ENCODE assay signal across 16 cellular contexts in the genomic region with DNA sequence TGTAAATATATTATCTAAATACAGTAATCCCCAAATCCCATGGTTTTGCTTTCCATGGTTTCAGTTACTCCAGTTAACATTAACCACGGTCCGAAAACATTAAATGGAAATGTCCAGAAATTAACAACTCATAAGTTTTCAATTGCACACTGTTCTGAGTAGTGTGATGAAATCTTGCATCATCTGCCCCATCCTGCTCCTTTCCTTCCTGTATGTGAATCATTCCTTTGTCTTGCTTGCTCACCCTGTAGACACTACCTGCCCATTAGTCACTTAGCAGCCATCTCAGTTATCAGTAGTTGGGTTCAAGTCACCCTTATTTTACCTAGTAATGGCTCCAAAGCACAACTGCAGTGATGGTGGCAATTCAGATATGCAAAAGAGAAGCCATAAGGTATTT.
A peak's percentile ranks its signal among the peaks of the same experiment; 100 is the strongest.
DNase-seq lines count a peak whose midpoint lies in the region; ATAC-seq, FAIRE-seq and TF ChIP-seq lines count a peak whose summit lies in the region.
"Had no signal": no experiment of that assay in that cellular context is flagged by ENCODE, and none has a peak within 500 bp of the region (broad histone marks: within the 10 kb centered on the region; RNA-seq: fewer than 3 reads in every experiment).

No MANE protein-coding gene starts in this region.

- no peak overlapping the region for H3K4me3 Mint-ChIP-seq in stimulated activated memory B cell treated with anti-CD40 and anti-IgM and Interleukin-4, amounts not matched to agents 10 μg/mL and 1 μg/mL and 100 μg/mL, for 72 hours
- H3K4me3 Mint-ChIP-seq: activated CD8-positive, alpha-beta memory T cell treated with anti-CD3 and anti-CD28 coated beads, Interleukin-2, amount 10 ng/mL, durations not matched to agents 7 days and 5 days had no signal

- 28% methylated on average over 2 of the region's 2 CpGs for WGBS in A549 (ENCODE audit: missing lambda C conversion rate)

- H3K9me3 ChIP-seq in A549, result peaks cover 4% of the 10 kb centered on the region; the same call in 1 of the 3 replicates
- H3K9me3 ChIP-seq: vagina had no signal

- H3K4me1 ChIP-seq in A549, result peaks cover 9% of the 10 kb centered on the region; the same call in 2 of the 3 replicates
- H3K4me1 ChIP-seq: vagina had no signal

- no peaks in the 10 kb centered on the region for H3K4me1 Mint-ChIP-seq in stimulated activated memory B cell treated with anti-CD40 and anti-IgM and Interleukin-4, amounts not matched to agents 10 μg/mL and 1 μg/mL and 100 μg/mL, for 72 hours

- no peaks in the 10 kb centered on the region for H3K9me3 Mint-ChIP-seq in stimulated activated memory B cell treated with anti-CD40 and anti-IgM and Interleukin-4, amounts not matched to agents 10 μg/mL and 1 μg/mL and 100 μg/mL, for 72 hours

- peak; percentile 10 to 63 for DNase-seq in A549 (ENCODE audit: low read depth in 1 of 2, low spot score in 1 of 2)
- DNase-seq in HT1080 (ENCODE audit: low read depth), result peak; percentile 91
- DNase-seq in SW480 (ENCODE audit: low spot score), result peak; percentile 76
- peak; percentile 20 to 74 for DNase-seq in foreskin fibroblast
- DNase-seq: activated CD8-positive, alpha-beta memory T cell treated with anti-CD3 and anti-CD28 coated beads, Interleukin-2, amount 10 ng/mL, durations not matched to agents 7 days and 5 days; dorsolateral prefrontal cortex; head of caudate nucleus; stimulated activated CD4-positive, alpha-beta T cell treated with anti-CD3 and anti-CD28 coated beads, Interleukin-15, amount 100 ng/mL, for 24 hours; stimulated activated CD8-positive, alpha-beta memory T cell treated with anti-CD3 and anti-CD28 coated beads, Interleukin-4, amount 100 ng/mL, for 48 hours had no signal

- no peaks in the 10 kb centered on the region for H3K36me3 Mint-ChIP-seq in stimulated activated memory B cell treated with anti-CD40 and anti-IgM and Interleukin-4, amounts not matched to agents 10 μg/mL and 1 μg/mL and 100 μg/mL, for 72 hours
- H3K36me3 Mint-ChIP-seq: activated CD8-positive, alpha-beta memory T cell treated with anti-CD3 and anti-CD28 coated beads, Interleukin-2, amount 10 ng/mL, durations not matched to agents 7 days and 5 days had no signal

- peak overlapping the region; percentile 26 to 77; a peak in 5 of 6 replicates for H3K27ac ChIP-seq in A549
- H3K27ac ChIP-seq: dorsolateral prefrontal cortex, KMS-11, vagina had no signal

- TF ChIP-seq CTCF in A549 (IDR thresholded peaks at IDR 0.05) (no peak), foreskin fibroblast (IDR thresholded peaks at IDR 0.05; ENCODE audit: low read depth, low read length) (no peak)

- no peak overlapping the region for H3K27ac Mint-ChIP-seq in stimulated activated memory B cell treated with anti-CD40 and anti-IgM and Interleukin-4, amounts not matched to agents 10 μg/mL and 1 μg/mL and 100 μg/mL, for 72 hours
- H3K27ac Mint-ChIP-seq: activated CD8-positive, alpha-beta memory T cell treated with anti-CD3 and anti-CD28 coated beads, Interleukin-2, amount 10 ng/mL, durations not matched to agents 7 days and 5 days had no signal

- CTCF ChIA-PET in A549 (lab: Yijun Ruan, JAX), result no interaction called here

- ATAC-seq in A549 (peak; percentile 60 to 77; a peak in 4 of 6 replicates), GM21723 (IDR thresholded peaks at IDR 0.05; ENCODE audit: unreplicated experiment) (no peak), GM18511 (IDR thresholded peaks at IDR 0.05; ENCODE audit: unreplicated experiment) (no peak), HG03378 (IDR thresholded peaks at IDR 0.05; ENCODE audit: unreplicated experiment) (no peak)
- no peak for ATAC-seq in stimulated activated memory B cell treated with anti-CD40 and anti-IgM and Interleukin-4, amounts not matched to agents 10 μg/mL and 1 μg/mL and 100 μg/mL, for 72 hours
- ATAC-seq: activated CD8-positive, alpha-beta memory T cell treated with anti-CD3 and anti-CD28 coated beads, Interleukin-2, amount 10 ng/mL, durations not matched to agents 7 days and 5 days had no signal

- H3K27me3 Mint-ChIP-seq in stimulated activated memory B cell treated with anti-CD40 and anti-IgM and Interleukin-4, amounts not matched to agents 10 μg/mL and 1 μg/mL and 100 μg/mL, for 72 hours, result no peaks in the 10 kb centered on the region
- H3K27me3 Mint-ChIP-seq: activated CD8-positive, alpha-beta memory T cell treated with anti-CD3 and anti-CD28 coated beads, Interleukin-2, amount 10 ng/mL, durations not matched to agents 7 days and 5 days had no signal

- no peak for FAIRE-seq in A549 (lab: Jason Lieb, UNC)

- H3K4me3 ChIP-seq in A549, result no peak overlapping the region
- H3K4me3 ChIP-seq in foreskin fibroblast (ENCODE audit: low read depth in 1 of 2, low read length in 2 of 2), result no peak overlapping the region
- H3K4me3 ChIP-seq: dorsolateral prefrontal cortex, lung, vagina had no signal

- POLR2A ChIA-PET in A549 (lab: Yijun Ruan, JAX), result no interaction called here

- no peak for TF ChIP-seq POLR2A in A549 (IDR thresholded peaks at IDR 0.05; ENCODE audit: low read length)

- TF ChIP-seq RAD21 in A549 (conservative IDR thresholded peaks at IDR 0.05 in 1 of 2, IDR thresholded peaks at IDR 0.05 in 1 of 2), result no peak

- peak overlapping the region; percentile 3; the same call in 2 of the 3 replicates for H3K4me2 ChIP-seq in A549
- H3K4me2 ChIP-seq: KMS-11 had no signal

- no peak for TF ChIP-seq EP300 in A549 (IDR thresholded peaks at IDR 0.05)

TF ChIP-seq in A549, 52 proteins besides CTCF, POLR2A, EP300 and RAD21:
- TF ChIP-seq, protein P1, sequence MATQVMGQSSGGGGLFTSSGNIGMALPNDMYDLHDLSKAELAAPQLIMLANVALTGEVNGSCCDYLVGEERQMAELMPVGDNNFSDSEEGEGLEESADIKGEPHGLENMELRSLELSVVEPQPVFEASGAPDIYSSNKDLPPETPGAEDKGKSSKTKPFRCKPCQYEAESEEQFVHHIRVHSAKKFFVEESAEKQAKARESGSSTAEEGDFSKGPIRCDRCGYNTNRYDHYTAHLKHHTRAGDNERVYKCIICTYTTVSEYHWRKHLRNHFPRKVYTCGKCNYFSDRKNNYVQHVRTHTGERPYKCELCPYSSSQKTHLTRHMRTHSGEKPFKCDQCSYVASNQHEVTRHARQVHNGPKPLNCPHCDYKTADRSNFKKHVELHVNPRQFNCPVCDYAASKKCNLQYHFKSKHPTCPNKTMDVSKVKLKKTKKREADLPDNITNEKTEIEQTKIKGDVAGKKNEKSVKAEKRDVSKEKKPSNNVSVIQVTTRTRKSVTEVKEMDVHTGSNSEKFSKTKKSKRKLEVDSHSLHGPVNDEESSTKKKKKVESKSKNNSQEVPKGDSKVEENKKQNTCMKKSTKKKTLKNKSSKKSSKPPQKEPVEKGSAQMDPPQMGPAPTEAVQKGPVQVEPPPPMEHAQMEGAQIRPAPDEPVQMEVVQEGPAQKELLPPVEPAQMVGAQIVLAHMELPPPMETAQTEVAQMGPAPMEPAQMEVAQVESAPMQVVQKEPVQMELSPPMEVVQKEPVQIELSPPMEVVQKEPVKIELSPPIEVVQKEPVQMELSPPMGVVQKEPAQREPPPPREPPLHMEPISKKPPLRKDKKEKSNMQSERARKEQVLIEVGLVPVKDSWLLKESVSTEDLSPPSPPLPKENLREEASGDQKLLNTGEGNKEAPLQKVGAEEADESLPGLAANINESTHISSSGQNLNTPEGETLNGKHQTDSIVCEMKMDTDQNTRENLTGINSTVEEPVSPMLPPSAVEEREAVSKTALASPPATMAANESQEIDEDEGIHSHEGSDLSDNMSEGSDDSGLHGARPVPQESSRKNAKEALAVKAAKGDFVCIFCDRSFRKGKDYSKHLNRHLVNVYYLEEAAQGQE (IDR thresholded peaks at IDR 0.05), result no peak
- TF ChIP-seq FOSL2 (IDR thresholded peaks at IDR 0.05) (no peak), FOSL2 (CRISPR knock-in tag; IDR thresholded peaks at IDR 0.05) (peak; percentile 64), HOXB5 (CRISPR knock-in tag; IDR thresholded peaks at IDR 0.05) (no peak), ESRRA (IDR thresholded peaks at IDR 0.05; ENCODE audit: borderline replicate concordance, low read length) (no peak), CEBPB (IDR thresholded peaks at IDR 0.05) (peak in 1 of 2 experiments; percentile 78; a peak in 2 of 4 replicates), EHF (CRISPR knock-in tag; IDR thresholded peaks at IDR 0.05) (no peak), TFCP2L1 (CRISPR knock-in tag; IDR thresholded peaks at IDR 0.05) (no peak), JUNB (IDR thresholded peaks at IDR 0.05) (peak; percentile 28; the same call in 1 of the 2 replicates), TP53 (CRISPR knock-in tag; IDR thresholded peaks at IDR 0.05) (no peak), NR3C1 (IDR thresholded peaks at IDR 0.05) (no peak), HOXB13 (CRISPR knock-in tag; IDR thresholded peaks at IDR 0.05; ENCODE audit: low read depth) (no peak)
- TF ChIP-seq, protein P2, sequence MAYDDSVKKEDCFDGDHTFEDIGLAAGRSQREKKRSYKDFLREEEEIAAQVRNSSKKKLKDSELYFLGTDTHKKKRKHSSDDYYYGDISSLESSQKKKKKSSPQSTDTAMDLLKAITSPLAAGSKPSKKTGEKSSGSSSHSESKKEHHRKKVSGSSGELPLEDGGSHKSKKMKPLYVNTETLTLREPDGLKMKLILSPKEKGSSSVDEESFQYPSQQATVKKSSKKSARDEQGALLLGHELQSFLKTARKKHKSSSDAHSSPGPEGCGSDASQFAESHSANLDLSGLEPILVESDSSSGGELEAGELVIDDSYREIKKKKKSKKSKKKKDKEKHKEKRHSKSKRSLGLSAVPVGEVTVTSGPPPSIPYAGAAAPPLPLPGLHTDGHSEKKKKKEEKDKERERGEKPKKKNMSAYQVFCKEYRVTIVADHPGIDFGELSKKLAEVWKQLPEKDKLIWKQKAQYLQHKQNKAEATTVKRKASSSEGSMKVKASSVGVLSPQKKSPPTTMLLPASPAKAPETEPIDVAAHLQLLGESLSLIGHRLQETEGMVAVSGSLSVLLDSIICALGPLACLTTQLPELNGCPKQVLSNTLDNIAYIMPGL (CRISPR knock-in tag; IDR thresholded peaks at IDR 0.05; ENCODE audit: borderline replicate concordance), result no peak
- TF ChIP-seq, protein P3, sequence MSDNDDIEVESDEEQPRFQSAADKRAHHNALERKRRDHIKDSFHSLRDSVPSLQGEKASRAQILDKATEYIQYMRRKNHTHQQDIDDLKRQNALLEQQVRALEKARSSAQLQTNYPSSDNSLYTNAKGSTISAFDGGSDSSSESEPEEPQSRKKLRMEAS (IDR thresholded peaks at IDR 0.05), result no peak

Comparison
In these comparisons a context has a peak if more than half of its experiments do, and no peak if none do; other contexts are left out.
1. ATAC-seq: peak in A549 (2 of 2); none in GM21723 (single experiment), GM18511 (single experiment), stimulated activated memory B cell treated with anti-CD40 and anti-IgM and Interleukin-4, amounts not matched to agents 10 μg/mL and 1 μg/mL and 100 μg/mL, for 72 hours (single experiment) and HG03378 (single experiment).
2. DNase-seq: peak in every context shown above with its lines; median percentile 91 in HT1080; 76 in SW480; 47 in foreskin fibroblast; 36 in A549.